In genomic region chr5:136249678-136250266, GRCh38 we compare ENCODE assay signal across 8 cellular contexts. TPM values are rescaled to one million over a fixed set of nuclear protein-coding genes. Genes with fewer than 3 reads are reported as not detected.
DNase-seq lines count a peak whose midpoint lies in the region; ATAC-seq and TF ChIP-seq lines count a peak whose summit lies in the region.

No MANE protein-coding gene starts in this region.

- no peak overlapping the region for H2BK120ac ChIP-seq in mesenchymal stem cell (ENCODE audit: low read depth, low read length)

- no peak for TF ChIP-seq EP300 in Ishikawa (IDR thresholded peaks at IDR 0.05; ENCODE audit: borderline replicate concordance)

- H2AK5ac ChIP-seq in mesenchymal stem cell (ENCODE audit: low read length, severe bottlenecking), result no peak overlapping the region

- TF ChIP-seq RAD21 in Ishikawa (IDR thresholded peaks at IDR 0.05; ENCODE audit: low read depth), result peak; percentile 89

- no peak overlapping the region for H3K18ac ChIP-seq in mesenchymal stem cell (ENCODE audit: low read depth in 1 of 2, low read length in 2 of 2)

- H3K14ac ChIP-seq in mesenchymal stem cell (ENCODE audit: low read length in 2 of 2), result no peak overlapping the region

- H3K4me2 ChIP-seq in mesenchymal stem cell (ENCODE audit: low read length, poor library complexity, severe bottlenecking), result no peak overlapping the region

- H3K4me1 ChIP-seq in Panc1 (ENCODE audit: control insufficient read depth, insufficient read depth, low read length), result no peaks in the 10 kb centered on the region
- H3K4me1 ChIP-seq in mesenchymal stem cell (ENCODE audit: control insufficient read depth, insufficient read depth, low read depth, low read length), result peaks cover 9% of the 10 kb centered on the region

- no peak overlapping the region for H3K27ac Mint-ChIP-seq in activated naive CD4-positive, alpha-beta T cell treated with anti-CD3 and anti-CD28 coated beads for 36 hours

- peak; percentile 94 for TF ChIP-seq CTCF in Panc1 (IDR thresholded peaks at IDR 0.05)

- in situ Hi-C loops in Panc1 (cut with HindIII; ENCODE audit: low pct_unique_long_range_greater_than_20kb, low sequenced_read_pairs), result no loop called here

- H4K8ac ChIP-seq in mesenchymal stem cell (ENCODE audit: low read length), result no peak overlapping the region

- H2BK12ac ChIP-seq in mesenchymal stem cell (ENCODE audit: low read length in 2 of 2), result no peak overlapping the region

- no peak overlapping the region for H3K27ac ChIP-seq in Panc1 (ENCODE audit: low read length)
- no peak overlapping the region for H3K27ac ChIP-seq in mesenchymal stem cell (ENCODE audit: low read length, poor library complexity, severe bottlenecking)

- DNase-seq in activated naive CD4-positive, alpha-beta T cell treated with anti-CD3 and anti-CD28 coated beads for 36 hours, result peak; percentile 23
- no peak for DNase-seq in activated naive CD4-positive, alpha-beta T cell (lab: John Stamatoyannopoulos, UW)
- peak; percentile 43 for DNase-seq in Panc1 (ENCODE audit: low read depth, low spot score)
- peak; percentile 68 for DNase-seq in ecto neural progenitor cell (ENCODE audit: low spot score)
- peak; percentile 68 for DNase-seq in mesenchymal stem cell
- no peak for DNase-seq in stimulated activated naive CD4-positive, alpha-beta T cell treated with Interleukin-2 at 50 U/mL for 16 hours (lab: John Stamatoyannopoulos, UW)
- DNase-seq in activated CD8-positive, alpha-beta memory T cell treated with anti-CD3 and anti-CD28 coated beads, Interleukin-2, amount 50 U/mL, for 48 hours, result no peak

- H2AFZ ChIP-seq in mesenchymal stem cell (ENCODE audit: low read depth, low read length), result no peak overlapping the region

- WGBS in mesenchymal stem cell, result 5% methylated on average over 5 of the region's 5 CpGs

- no peak overlapping the region for H2BK5ac ChIP-seq in mesenchymal stem cell (ENCODE audit: low read depth, low read length, poor library complexity, severe bottlenecking)

- no peaks in the 10 kb centered on the region for H3K9me3 ChIP-seq in Panc1 (ENCODE audit: control insufficient read depth, insufficient read depth, low read depth, low read length)
- H3K9me3 ChIP-seq in mesenchymal stem cell (ENCODE audit: control insufficient read depth, low read length), result no peaks in the 10 kb centered on the region

- CTCF ChIA-PET in activated naive CD4-positive, alpha-beta T cell treated with anti-CD3 and anti-CD28 coated beads for 36 hours (lab: Charles Lee), result interaction anchor here (0.6 to 1.0 kb wide), 2 partner anchors 8 to 720 kb away, joined by 3 to 4 read pairs; no protein-coding TSS in a partner anchor
- CTCF ChIA-PET in Panc1 (lab: Charles Lee), result interaction anchor here (0.5 to 1.2 kb wide), 5 partner anchors 9 to 737 kb away, joined by 3 to 4 read pairs (median 3); no protein-coding TSS in a partner anchor

- no peak overlapping the region for H2BK15ac ChIP-seq in mesenchymal stem cell (ENCODE audit: low read depth, poor library complexity, severe bottlenecking)

- H3K36me3 ChIP-seq in Panc1 (ENCODE audit: control insufficient read depth, insufficient read depth, low read length) (no peaks in the 10 kb centered on the region), mesenchymal stem cell (ENCODE audit: control insufficient read depth in 1 of 2, insufficient read depth in 2 of 2, low read depth in 1 of 2, low read length in 2 of 2) (no peaks in the 10 kb centered on the region)

- POLR2A ChIA-PET in Panc1 (lab: Charles Lee), result interaction anchor here (0.5 kb wide), 1 partner anchor 162 kb away, joined by 7 read pairs; no protein-coding TSS in a partner anchor

- BruUV-seq in Panc1 (replicated peaks; lab: Mats Ljungman, UMichigan), result no TSS peak

- H3K27me3 ChIP-seq in Panc1 (ENCODE audit: control insufficient read depth, insufficient read depth, low read length) (peaks cover 2% of the 10 kb centered on the region; the same call in 1 of the 2 replicates), mesenchymal stem cell (ENCODE audit: control insufficient read depth in 1 of 2, insufficient read depth in 1 of 2, low read length in 2 of 2) (peaks cover 30 to 60% of the 10 kb centered on the region in 2 experiments)

- no peaks in the 10 kb centered on the region for H3K4me1 Mint-ChIP-seq in activated naive CD4-positive, alpha-beta T cell treated with anti-CD3 and anti-CD28 coated beads for 36 hours (ENCODE audit: low read depth)

- no peaks in the 10 kb centered on the region for H3K9me3 Mint-ChIP-seq in activated naive CD4-positive, alpha-beta T cell treated with anti-CD3 and anti-CD28 coated beads for 36 hours

- H3K4me3 ChIP-seq in Panc1 (ENCODE audit: low read depth in 2 of 2, low read length in 2 of 2) (no peak overlapping the region), mesenchymal stem cell (ENCODE audit: insufficient read depth in 1 of 2, low read depth in 1 of 2, low read length in 2 of 2) (no peak overlapping the region)

- H3K79me1 ChIP-seq in mesenchymal stem cell (replicated peaks; ENCODE audit: low read length, poor library complexity, severe bottlenecking), result no peaks in the 10 kb centered on the region

- H3K4ac ChIP-seq in mesenchymal stem cell (ENCODE audit: low read depth in 1 of 2, low read length in 2 of 2), result no peak overlapping the region

- peaks cover 4% of the 10 kb centered on the region for H3K27me3 Mint-ChIP-seq in activated naive CD4-positive, alpha-beta T cell treated with anti-CD3 and anti-CD28 coated beads for 36 hours (ENCODE audit: low read depth)

- no peak overlapping the region for H3K4me3 Mint-ChIP-seq in activated naive CD4-positive, alpha-beta T cell treated with anti-CD3 and anti-CD28 coated beads for 36 hours

- ATAC-seq in Panc1, result peak; percentile 93

- H3K9ac ChIP-seq in mesenchymal stem cell (ENCODE audit: low read length), result no peak overlapping the region

- H3K36me3 Mint-ChIP-seq in activated naive CD4-positive, alpha-beta T cell treated with anti-CD3 and anti-CD28 coated beads for 36 hours (ENCODE audit: low read depth), result no peaks in the 10 kb centered on the region

- H3K23ac ChIP-seq in mesenchymal stem cell (ENCODE audit: low read length in 2 of 2), result no peak overlapping the region

- H4K91ac ChIP-seq in mesenchymal stem cell (ENCODE audit: low read length), result no peak overlapping the region

- intact Hi-C loops in activated naive CD4-positive, alpha-beta T cell treated with anti-CD3 and anti-CD28 coated beads for 36 hours (cut with micrococcal nuclease), result loop anchor here (10.0 kb wide), 1 partner anchor 975 kb away; no protein-coding TSS in a partner anchor
- intact Hi-C loops in Panc1 (cut with micrococcal nuclease; ENCODE audit: unreplicated experiment), result loop anchor here (1.0 to 5.0 kb wide), 3 partner anchors 176 to 521 kb away; no protein-coding TSS in a partner anchor

TF ChIP-seq in Ishikawa, 13 proteins besides CTCF, POLR2A, EP300 and RAD21:
- no peak for TF ChIP-seq MAX (IDR thresholded peaks at IDR 0.05)
- no peak for TF ChIP-seq USF1 (IDR thresholded peaks at IDR 0.05)
- TF ChIP-seq TEAD4 (IDR thresholded peaks at IDR 0.05), result no peak
- TF ChIP-seq FOXM1 (IDR thresholded peaks at IDR 0.05; ENCODE audit: borderline replicate concordance, low read depth), result no peak
- TF ChIP-seq REST (IDR thresholded peaks at IDR 0.05; ENCODE audit: low read depth), result no peak

RNA-seq across cellular contexts. Expression of gene SMIM32, which starts 56.8 kb away (rescaled TPM):
- total RNA-seq in activated naive CD4-positive, alpha-beta T cell treated with anti-CD3 and anti-CD28 coated beads for 36 hours, result not detected
- 0.31 TPM for total RNA-seq in Panc1 (2021; ENCODE audit: unreplicated experiment)
- polyA plus RNA-seq in Panc1 (2012; ENCODE audit: insufficient read length), result 1.1 TPM
- polyA plus RNA-seq in mesenchymal stem cell (2013, experiment 1 of 2), result not detected
- not detected for polyA plus RNA-seq in mesenchymal stem cell (2013, experiment 2 of 2)

Comparison
In these comparisons a context has a peak if more than half of its experiments do, and no peak if none do; other contexts are left out.
1. DNase-seq: peak in activated naive CD4-positive, alpha-beta T cell treated with anti-CD3 and anti-CD28 coated beads for 36 hours (single experiment), Panc1 (single experiment), ecto neural progenitor cell (single experiment) and mesenchymal stem cell (single experiment); none in activated naive CD4-positive, alpha-beta T cell (0 of 4), stimulated activated naive CD4-positive, alpha-beta T cell treated with Interleukin-2 at 50 U/mL for 16 hours (single experiment) and activated CD8-positive, alpha-beta memory T cell treated with anti-CD3 and anti-CD28 coated beads, Interleukin-2, amount 50 U/mL, for 48 hours (single experiment).